Comparison of ENCODE assay signal across 21 cellular contexts in the genomic region with DNA sequence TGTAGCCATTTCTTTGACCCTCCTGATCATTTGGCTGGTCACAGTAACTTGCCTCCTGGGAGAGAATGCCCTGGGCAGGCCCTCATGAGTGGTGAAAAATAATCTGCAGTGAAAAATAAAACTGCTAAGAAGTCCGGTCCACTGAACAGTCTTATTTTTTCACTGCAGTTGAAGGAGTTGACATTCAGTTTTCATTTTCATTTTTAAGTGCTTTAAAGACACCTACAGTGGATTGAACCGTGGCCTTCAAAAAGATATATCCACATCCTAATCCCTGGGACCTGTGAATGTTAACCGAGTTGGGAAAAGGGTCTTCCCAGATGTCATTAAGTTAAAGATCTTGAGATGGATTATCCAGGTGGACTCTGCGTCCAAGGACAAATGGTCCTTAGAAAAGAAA.
A peak's percentile ranks its signal among the peaks of the same experiment; 100 is the strongest.
DNase-seq lines count a peak whose midpoint lies in the region; ATAC-seq and TF ChIP-seq lines count a peak whose summit lies in the region.
"Had no signal": no experiment of that assay in that cellular context is flagged by ENCODE, and none has a peak within 500 bp of the region (broad histone marks: within the 10 kb centered on the region; RNA-seq: fewer than 3 reads in every experiment).

No MANE protein-coding gene starts in this region.

- POLR2A ChIA-PET in Caco-2 (lab: Charles Lee) = no interaction called here

- peaks cover 13% of the 10 kb centered on the region for H3K4me1 ChIP-seq in psoas muscle
- 0 out of 2 replicates have a peak, but pooled peaks cover under 1% of the 10 kb centered on the region for H3K4me1 ChIP-seq in Caco-2

- no peak overlapping the region for H3K27ac ChIP-seq in psoas muscle
- H3K27ac ChIP-seq: coronary artery, PC-9 had no signal

- 83 to 88% (median 85%) methylated on average over 4 of the region's 4 CpGs for WGBS in psoas muscle, 3 donors

- H3K4me1 Mint-ChIP-seq in activated naive CD4-positive, alpha-beta T cell treated with anti-CD3 and anti-CD28 coated beads, Interleukin-2, amount 50 U/mL, for 24 hours = peaks cover 9% of the 10 kb centered on the region
- peaks cover 1 to 4% (median 4%) of the 10 kb centered on the region in 3 donors for H3K4me1 Mint-ChIP-seq in IgD-negative memory B cell
- H3K4me1 Mint-ChIP-seq in activated T-helper 2 cell treated with anti-CD3 and anti-CD28 coated beads, Interferon-gamma antibody, Interleukin-2, Interleukin-4, amounts not matched to agents 10 μg/mL and 5 μg/mL and 100 μg/mL, durations not matched to agents 14 hours and 24 hours and 36 hours (ENCODE audit: low read depth) = peaks cover 7% of the 10 kb centered on the region
- H3K4me1 Mint-ChIP-seq in stimulated activated naive B cell treated with anti-CD40 and anti-IgM and Interleukin-4, amounts not matched to agents 10 μg/mL and 1 μg/mL and 100 μg/mL, for 72 hours = peaks cover 15 to 24% of the 10 kb centered on the region in 2 donors
- H3K4me1 Mint-ChIP-seq in Caco-2 (ENCODE audit: low read depth, unreplicated experiment) = peaks cover 6% of the 10 kb centered on the region
- H3K4me1 Mint-ChIP-seq: memory B cell had no signal

- H3K36me3 Mint-ChIP-seq in activated naive CD4-positive, alpha-beta T cell treated with anti-CD3 and anti-CD28 coated beads, Interleukin-2, amount 50 U/mL, for 24 hours = peaks cover 3% of the 10 kb centered on the region
- H3K36me3 Mint-ChIP-seq in IgD-negative memory B cell = peaks cover 1% of the 10 kb centered on the region
- H3K36me3 Mint-ChIP-seq in activated T-helper 2 cell treated with anti-CD3 and anti-CD28 coated beads, Interferon-gamma antibody, Interleukin-2, Interleukin-4, amounts not matched to agents 10 μg/mL and 5 μg/mL and 100 μg/mL, durations not matched to agents 14 hours and 24 hours and 36 hours (ENCODE audit: low read depth) = no peaks in the 10 kb centered on the region
- H3K36me3 Mint-ChIP-seq in stimulated activated naive B cell treated with anti-CD40 and anti-IgM and Interleukin-4, amounts not matched to agents 10 μg/mL and 1 μg/mL and 100 μg/mL, for 72 hours = peaks cover 2 to 7% of the 10 kb centered on the region in 2 donors
- H3K36me3 Mint-ChIP-seq in Caco-2 (ENCODE audit: insufficient read depth, unreplicated experiment) = no peaks in the 10 kb centered on the region
- H3K36me3 Mint-ChIP-seq: brain had no signal

- CTCF ChIA-PET in Caco-2 (lab: Charles Lee) = interaction anchor here (0.6 kb wide), 1 partner anchor 55 kb away, joined by 3 read pairs; no protein-coding TSS in a partner anchor

- TF ChIP-seq CTCF in psoas muscle (IDR thresholded peaks at IDR 0.05) (no peak), Caco-2 (IDR thresholded peaks at IDR 0.05; ENCODE audit: insufficient read depth in 1 of 2, low read depth in 1 of 2, low read length in 1 of 2, severe bottlenecking in 1 of 2, unreplicated experiment in 1 of 2) (no peak)

- no peaks in the 10 kb centered on the region for H3K27me3 Mint-ChIP-seq in activated naive CD4-positive, alpha-beta T cell treated with anti-CD3 and anti-CD28 coated beads, Interleukin-2, amount 50 U/mL, for 24 hours
- H3K27me3 Mint-ChIP-seq in IgD-negative memory B cell (no peaks in the 10 kb centered on the region), Caco-2 (ENCODE audit: insufficient read depth, unreplicated experiment) (peaks cover 4% of the 10 kb centered on the region)
- peaks cover 8% of the 10 kb centered on the region for H3K27me3 Mint-ChIP-seq in activated T-helper 2 cell treated with anti-CD3 and anti-CD28 coated beads, Interferon-gamma antibody, Interleukin-2, Interleukin-4, amounts not matched to agents 10 μg/mL and 5 μg/mL and 100 μg/mL, durations not matched to agents 14 hours and 24 hours and 36 hours (ENCODE audit: low read depth)
- H3K27me3 Mint-ChIP-seq in stimulated activated naive B cell treated with anti-CD40 and anti-IgM and Interleukin-4, amounts not matched to agents 10 μg/mL and 1 μg/mL and 100 μg/mL, for 72 hours = peaks cover 0 to 4% of the 10 kb centered on the region in 2 donors

- H3K27ac Mint-ChIP-seq in activated naive CD4-positive, alpha-beta T cell treated with anti-CD3 and anti-CD28 coated beads, Interleukin-2, amount 50 U/mL, for 24 hours = no peak overlapping the region
- no peak overlapping the region for H3K27ac Mint-ChIP-seq in IgD-negative memory B cell
- peak overlapping the region; percentile 63 for H3K27ac Mint-ChIP-seq in activated T-helper 2 cell treated with anti-CD3 and anti-CD28 coated beads, Interferon-gamma antibody, Interleukin-2, Interleukin-4, amounts not matched to agents 10 μg/mL and 5 μg/mL and 100 μg/mL, durations not matched to agents 14 hours and 24 hours and 36 hours
- peak overlapping the region; percentile 62 for H3K27ac Mint-ChIP-seq in stimulated activated naive B cell treated with anti-CD40 and anti-IgM and Interleukin-4, amounts not matched to agents 10 μg/mL and 1 μg/mL and 100 μg/mL, for 72 hours
- no peak overlapping the region for H3K27ac Mint-ChIP-seq in Caco-2 (ENCODE audit: unreplicated experiment)
- H3K27ac Mint-ChIP-seq: activated B cell treated with CpG ODN at 0.5 μM for 24 hours, brain, memory B cell had no signal

- DNase-seq in activated naive CD4-positive, alpha-beta T cell (lab: John Stamatoyannopoulos, UW) = no peak
- DNase-seq in activated T-helper 2 cell treated with anti-CD3 and anti-CD28 coated beads, Interferon-gamma antibody, Interleukin-2, Interleukin-4, amounts not matched to agents 10 μg/mL and 5 μg/mL and 100 μg/mL, durations not matched to agents 14 hours and 24 hours and 36 hours (ENCODE audit: low spot score) = no peak
- no peak for DNase-seq in stimulated activated naive B cell treated with anti-CD40 and anti-IgM and Interleukin-4, amounts not matched to agents 10 μg/mL and 1 μg/mL and 100 μg/mL, for 72 hours
- DNase-seq in psoas muscle (no peak), Caco-2 (no peak)
- DNase-seq: ACHN; activated B cell treated with CpG ODN at 0.5 μM for 24 hours; DMS79 treated with DMSO at 0.1 percent for 48 hours; hypothalamus; NCI-H1694 treated with DMSO at 0.1 percent for 48 hours; NCI-H2227 treated with DMSO at 0.1 percent for 48 hours; NCI-H82; PC-9; stimulated activated CD4-positive, alpha-beta T cell treated with anti-CD3 and anti-CD28 coated beads, Interleukin-4, amount 100 ng/mL, for 1 hour had no signal

- H3K27me3 ChIP-seq in psoas muscle (ENCODE audit: insufficient read depth in 3 of 3, low read length in 2 of 3) (no peaks in the 10 kb centered on the region), Caco-2 (replicated peaks; ENCODE audit: control insufficient read depth, insufficient read depth, low read length) (no peaks in the 10 kb centered on the region; the same call in 1 of the 2 replicates)

- peak overlapping the region; percentile 42 for H3K4me3 Mint-ChIP-seq in activated naive CD4-positive, alpha-beta T cell treated with anti-CD3 and anti-CD28 coated beads, Interleukin-2, amount 50 U/mL, for 24 hours
- H3K4me3 Mint-ChIP-seq in IgD-negative memory B cell (peak overlapping the region in 3 of 4 donors; percentile 74 to 81 (median 74)), Caco-2 (ENCODE audit: unreplicated experiment) (no peak overlapping the region)
- peak overlapping the region; percentile 58 for H3K4me3 Mint-ChIP-seq in activated T-helper 2 cell treated with anti-CD3 and anti-CD28 coated beads, Interferon-gamma antibody, Interleukin-2, Interleukin-4, amounts not matched to agents 10 μg/mL and 5 μg/mL and 100 μg/mL, durations not matched to agents 14 hours and 24 hours and 36 hours (ENCODE audit: low read depth)
- peak overlapping the region; percentile 32 to 43 for H3K4me3 Mint-ChIP-seq in stimulated activated naive B cell treated with anti-CD40 and anti-IgM and Interleukin-4, amounts not matched to agents 10 μg/mL and 1 μg/mL and 100 μg/mL, for 72 hours
- H3K4me3 Mint-ChIP-seq: activated B cell treated with CpG ODN at 0.5 μM for 24 hours, brain, memory B cell, neural crest cell had no signal

- H3K9me3 Mint-ChIP-seq in activated naive CD4-positive, alpha-beta T cell treated with anti-CD3 and anti-CD28 coated beads, Interleukin-2, amount 50 U/mL, for 24 hours = no peaks in the 10 kb centered on the region
- H3K9me3 Mint-ChIP-seq in IgD-negative memory B cell = peaks cover 0 to 7% (median 3%) of the 10 kb centered on the region in 3 donors
- H3K9me3 Mint-ChIP-seq in activated T-helper 2 cell treated with anti-CD3 and anti-CD28 coated beads, Interferon-gamma antibody, Interleukin-2, Interleukin-4, amounts not matched to agents 10 μg/mL and 5 μg/mL and 100 μg/mL, durations not matched to agents 14 hours and 24 hours and 36 hours = no peaks in the 10 kb centered on the region
- peaks cover 0 to 9% of the 10 kb centered on the region in 2 donors for H3K9me3 Mint-ChIP-seq in stimulated activated naive B cell treated with anti-CD40 and anti-IgM and Interleukin-4, amounts not matched to agents 10 μg/mL and 1 μg/mL and 100 μg/mL, for 72 hours
- H3K9me3 Mint-ChIP-seq in Caco-2 (ENCODE audit: unreplicated experiment) = peaks cover 9% of the 10 kb centered on the region
- H3K9me3 Mint-ChIP-seq: neural crest cell had no signal

- no TSS peak for BruUV-seq in Caco-2 (replicated peaks; lab: Mats Ljungman, UMichigan)

- H3K36me3 ChIP-seq in psoas muscle (ENCODE audit: insufficient read depth in 1 of 2, low read depth in 1 of 2) = no peaks in the 10 kb centered on the region
- H3K36me3 ChIP-seq in Caco-2 (ENCODE audit: control insufficient read depth, insufficient read depth, low read length) = no peaks in the 10 kb centered on the region

- no peaks in the 10 kb centered on the region for H3K9me3 ChIP-seq in psoas muscle
- H3K9me3 ChIP-seq in Caco-2 = no peaks in the 10 kb centered on the region

- H3K4me3 ChIP-seq in psoas muscle = no peak overlapping the region
- no peak overlapping the region for H3K4me3 ChIP-seq in Caco-2 (ENCODE audit: low read depth, low read length)
- H3K4me3 ChIP-seq: coronary artery, PC-9 had no signal

- intact Hi-C loops in activated T-helper 2 cell treated with anti-CD3 and anti-CD28 coated beads, Interferon-gamma antibody, Interleukin-2, Interleukin-4, amounts not matched to agents 10 μg/mL and 5 μg/mL and 100 μg/mL, durations not matched to agents 14 hours and 24 hours and 36 hours (cut with micrococcal nuclease) = no loop called here
- intact Hi-C loops in psoas muscle (cut with DNase I) = no loop called here
- intact Hi-C loops in Caco-2 (cut with micrococcal nuclease; ENCODE audit: unreplicated experiment) = no loop called here

- ATAC-seq in stimulated activated naive B cell treated with anti-CD40 and anti-IgM and Interleukin-4, amounts not matched to agents 10 μg/mL and 1 μg/mL and 100 μg/mL, for 72 hours (replicated peaks) = no peak
- ATAC-seq in psoas muscle (no peak), HG03354 (IDR thresholded peaks at IDR 0.05; ENCODE audit: poor library complexity, severe bottlenecking, unreplicated experiment) (no peak)

Comparison
In these comparisons a context has a peak if more than half of its experiments do, and no peak if none do; other contexts are left out.
1. H3K27ac Mint-ChIP-seq: peak in activated T-helper 2 cell treated with anti-CD3 and anti-CD28 coated beads, Interferon-gamma antibody, Interleukin-2, Interleukin-4, amounts not matched to agents 10 μg/mL and 5 μg/mL and 100 μg/mL, durations not matched to agents 14 hours and 24 hours and 36 hours (single experiment) and stimulated activated naive B cell treated with anti-CD40 and anti-IgM and Interleukin-4, amounts not matched to agents 10 μg/mL and 1 μg/mL and 100 μg/mL, for 72 hours (single experiment); none in activated naive CD4-positive, alpha-beta T cell treated with anti-CD3 and anti-CD28 coated beads, Interleukin-2, amount 50 U/mL, for 24 hours (single experiment), IgD-negative memory B cell (0 of 3) and Caco-2 (single experiment).